8 cellular contexts compared by ENCODE assay signal in the genomic region with DNA sequence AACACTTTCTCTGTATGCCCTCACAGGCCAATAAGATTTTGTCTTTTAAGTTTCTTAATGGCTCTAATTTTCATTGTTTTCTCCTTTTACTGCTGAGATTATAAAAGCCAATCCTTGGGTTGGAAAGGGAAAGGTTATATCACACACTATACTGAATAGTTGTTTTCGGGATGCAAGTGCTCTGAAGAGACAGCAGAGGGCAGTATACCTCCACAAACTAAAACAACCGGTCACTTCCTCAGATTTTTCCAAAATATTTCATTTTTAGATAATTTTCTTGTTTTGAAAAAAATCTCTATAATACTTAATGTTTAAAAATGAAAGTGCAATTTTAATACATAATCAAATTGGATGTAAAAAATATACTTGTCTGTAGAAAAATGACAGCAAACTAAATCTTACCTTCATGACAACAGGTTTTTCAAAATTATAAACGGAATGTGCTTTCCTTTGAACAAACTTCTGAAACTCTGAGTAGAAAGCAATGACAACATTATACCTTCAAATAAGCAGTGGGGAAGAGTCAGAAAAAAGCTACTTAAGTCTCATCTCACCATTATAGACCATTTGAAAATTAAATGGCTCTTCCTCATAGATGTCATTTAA.
DNase-seq lines count a peak whose midpoint lies in the region; ATAC-seq and TF ChIP-seq lines count a peak whose summit lies in the region.

No MANE protein-coding gene starts in this region.

- POLR2A ChIA-PET in AG04450 (lab: Yijun Ruan, JAX) = no interaction called here

- H3K27ac ChIP-seq in AG04450 (ENCODE audit: low read depth, low read length) (no peak overlapping the region), SU-DHL-6 (ENCODE audit: low read depth, low read length) (no peak overlapping the region), gastroesophageal sphincter (no peak overlapping the region), aorta (ENCODE audit: low read depth in 1 of 2, low read length in 2 of 2) (no peak overlapping the region)

- H2AFZ ChIP-seq in SU-DHL-6 (ENCODE audit: low read depth, low read length, severe bottlenecking) = no peak overlapping the region

- H3K27me3 ChIP-seq in AG04450 (ENCODE audit: control insufficient read depth, insufficient read depth, low read length) (no peaks in the 10 kb centered on the region), SU-DHL-6 (ENCODE audit: low read length) (no peaks in the 10 kb centered on the region), gastroesophageal sphincter (no peaks in the 10 kb centered on the region), aorta (ENCODE audit: control insufficient read depth in 1 of 2, insufficient read depth in 2 of 2, low read length in 1 of 2) (no peaks in the 10 kb centered on the region)

- no peaks in the 10 kb centered on the region for H3K9me3 ChIP-seq in AG04450 (ENCODE audit: control insufficient read depth, insufficient read depth, low read length)
- no peaks in the 10 kb centered on the region for H3K9me3 ChIP-seq in SU-DHL-6 (ENCODE audit: insufficient read depth, low read length)
- no peaks in the 10 kb centered on the region for H3K9me3 ChIP-seq in gastroesophageal sphincter
- no peaks in the 10 kb centered on the region for H3K9me3 ChIP-seq in aorta (ENCODE audit: control insufficient read depth, low read length)

- H3K4me3 ChIP-seq in AG04450 (ENCODE audit: low read depth, low read length) = no peak overlapping the region
- H3K4me3 ChIP-seq in SU-DHL-6 (ENCODE audit: insufficient read depth, low read length, poor library complexity, severe bottlenecking) = no peak overlapping the region
- H3K4me3 ChIP-seq in gastroesophageal sphincter = no peak overlapping the region
- H3K4me3 ChIP-seq in aorta (ENCODE audit: low read length in 2 of 2) = no peak overlapping the region

- no peaks in the 10 kb centered on the region for H3K79me2 ChIP-seq in SU-DHL-6 (ENCODE audit: insufficient read depth, low read length)

- H3F3A ChIP-seq in SU-DHL-6 (ENCODE audit: insufficient read depth) = no peaks in the 10 kb centered on the region

- ATAC-seq in gastroesophageal sphincter (peak; percentile 51), aorta (ENCODE audit: low FRiP score) (no peak), HG03095 (IDR thresholded peaks at IDR 0.05; ENCODE audit: unreplicated experiment) (no peak)

- DNase-seq in AG04450 (ENCODE audit: low read depth, low spot score) (no peak), HT1080 (ENCODE audit: low read depth) (peak; percentile 23), retina (peak; percentile 32), aorta (no peak)

- WGBS in gastroesophageal sphincter (ENCODE audit: low coverage in 1 of 2), 2 donors = 35% methylated on average over 3 of the region's 3 CpGs
- 33 to 34% methylated on average over 3 of the region's 3 CpGs for WGBS in aorta, 2 donors

- no peak for TF ChIP-seq EP300 in gastroesophageal sphincter (IDR thresholded peaks at IDR 0.05)

- no peak overlapping the region for H3K9ac ChIP-seq in SU-DHL-6 (ENCODE audit: low read length)

- intact Hi-C loops in aorta (cut with DNase I) = loop anchor here (1.0 to 10.0 kb wide), 3 partner anchors 567 to 1054 kb away; no protein-coding TSS in a partner anchor

- H3K36me3 ChIP-seq in SU-DHL-6 (ENCODE audit: low read length) (peaks cover 9% of the 10 kb centered on the region; the same call in 1 of the 2 replicates), gastroesophageal sphincter (peaks cover 0 to 46% of the 10 kb centered on the region in 2 donors), aorta (ENCODE audit: control insufficient read depth in 1 of 2, insufficient read depth in 2 of 2, low read length in 1 of 2) (peaks cover under 1 to 3% of the 10 kb centered on the region in 2 donors)

- H3K9me2 ChIP-seq in SU-DHL-6 (replicated peaks; ENCODE audit: insufficient read depth, low read length) = no peaks in the 10 kb centered on the region

- TF ChIP-seq POLR2A in gastroesophageal sphincter (IDR thresholded peaks at IDR 0.05) = no peak

- CTCF ChIA-PET in AG04450 (lab: Charles Lee) = interaction anchor here (0.5 to 5.2 kb wide), 15 partner anchors 8 to 1204 kb away, joined by 3 to 45 read pairs (median 5); no protein-coding TSS in a partner anchor

- H4K20me1 ChIP-seq in SU-DHL-6 (ENCODE audit: low read depth, low read length) = no peaks in the 10 kb centered on the region

- H3K4me1 ChIP-seq in gastroesophageal sphincter (peaks cover 0 to 13% (median 2%) of the 10 kb centered on the region in 3 donors), aorta (ENCODE audit: control insufficient read depth in 1 of 2, insufficient read depth in 2 of 2, low read length in 2 of 2) (no peaks in the 10 kb centered on the region)

- H3K4me2 ChIP-seq in SU-DHL-6 (ENCODE audit: low read depth, low read length, poor library complexity, severe bottlenecking) = no peak overlapping the region

- TF ChIP-seq CTCF in AG04450 (IDR thresholded peaks at IDR 0.05; ENCODE audit: low read depth, low read length) (peak; percentile 91), GM12874 (IDR thresholded peaks at IDR 0.05; ENCODE audit: insufficient read depth, low read depth, low read length) (peak; percentile 67), SU-DHL-6 (IDR thresholded peaks at IDR 0.05; ENCODE audit: insufficient read depth, low read length, poor library complexity, severe bottlenecking) (peak; percentile 80), gastroesophageal sphincter (IDR thresholded peaks at IDR 0.05) (peak; percentile 76 to 91 (median 86))

Comparison
In these comparisons a context has a peak if more than half of its experiments do, and no peak if none do; other contexts are left out.
1. DNase-seq: peak in HT1080 (single experiment) and retina (single experiment); none in AG04450 (single experiment) and aorta (0 of 2).
2. Peak in every context shown above with its lines, with median percentiles within 50 percentile points of each other: CTCF ChIP-seq.